In genomic region chr16:15899538-15900100, GRCh38 we compare ENCODE assay signal across 8 cellular contexts. TPM values are rescaled to one million over a fixed set of nuclear protein-coding genes. Genes with fewer than 3 reads are reported as not detected.
DNase-seq lines count a peak whose midpoint lies in the region; ATAC-seq and TF ChIP-seq lines count a peak whose summit lies in the region.

No MANE protein-coding gene starts in this region.

- WGBS in tibial nerve, 2 donors, result 64 to 73% methylated on average over 9 of the region's 9 CpGs

- peak; percentile 4 for TF ChIP-seq CTCF in foreskin keratinocyte (conservative IDR thresholded peaks at IDR 0.05)
- TF ChIP-seq CTCF in upper lobe of right lung (IDR thresholded peaks at IDR 0.05), result no peak
- TF ChIP-seq CTCF in tibial nerve (IDR thresholded peaks at IDR 0.05), result no peak
- TF ChIP-seq CTCF in uterus (IDR thresholded peaks at IDR 0.05), result no peak

- TF ChIP-seq POLR2A in tibial nerve (IDR thresholded peaks at IDR 0.05), result no peak
- TF ChIP-seq POLR2A in uterus (IDR thresholded peaks at IDR 0.05), result no peak

- no peaks in the 10 kb centered on the region for H3K27me3 ChIP-seq in foreskin keratinocyte
- no peaks in the 10 kb centered on the region for H3K27me3 ChIP-seq in upper lobe of right lung
- H3K27me3 ChIP-seq in tibial nerve, result no peaks in the 10 kb centered on the region
- no peaks in the 10 kb centered on the region for H3K27me3 ChIP-seq in uterus

- no peaks in the 10 kb centered on the region for H3K9me3 ChIP-seq in upper lobe of right lung
- no peaks in the 10 kb centered on the region for H3K9me3 ChIP-seq in tibial nerve
- no peaks in the 10 kb centered on the region for H3K9me3 ChIP-seq in uterus

- ATAC-seq in HG02981 (IDR thresholded peaks at IDR 0.05; ENCODE audit: unreplicated experiment), result peak; percentile 68
- ATAC-seq in foreskin keratinocyte, result peak; percentile 94
- peak; percentile 95 for ATAC-seq in upper lobe of right lung

- no peaks in the 10 kb centered on the region for H3K9me3 Mint-ChIP-seq in T-helper 2 cell treated with Interferon-gamma antibody and Interleukin-4, amounts not matched to agents 5 μg/mL and 100 μg/mL, for 36 hours

- peaks cover 22% of the 10 kb centered on the region for H3K4me1 ChIP-seq in foreskin keratinocyte
- H3K4me1 ChIP-seq in upper lobe of right lung, result no peaks in the 10 kb centered on the region
- H3K4me1 ChIP-seq in tibial nerve, result no peaks in the 10 kb centered on the region
- H3K4me1 ChIP-seq in uterus, result no peaks in the 10 kb centered on the region

- peak; percentile 68 for DNase-seq in activated CD4-positive, alpha-beta T cell treated with anti-CD3 and anti-CD28 coated beads for 48 hours
- DNase-seq in activated CD4-positive, alpha-beta T cell treated with anti-CD3 and anti-CD28 coated beads, Interleukin-2, amount 50 U/mL, for 4 hours, result no peak
- DNase-seq in T-helper 2 cell treated with Interferon-gamma antibody and Interleukin-4, amounts not matched to agents 5 μg/mL and 100 μg/mL, for 36 hours (ENCODE audit: low spot score), result peak; percentile 71
- DNase-seq in foreskin keratinocyte, result peak; percentile 97 to 99
- peak; percentile 67 for DNase-seq in upper lobe of right lung
- no peak for DNase-seq in tibial nerve (ENCODE audit: low spot score in 2 of 2)
- no peak for DNase-seq in uterus

- H3K27ac ChIP-seq in foreskin keratinocyte (peak overlapping the region; percentile 95), upper lobe of right lung (peak overlapping the region; percentile 30), tibial nerve (no peak overlapping the region), uterus (no peak overlapping the region)

- H3K27ac Mint-ChIP-seq in T-helper 2 cell treated with Interferon-gamma antibody and Interleukin-4, amounts not matched to agents 5 μg/mL and 100 μg/mL, for 36 hours, result peak overlapping the region; percentile 56

- H3K4me1 Mint-ChIP-seq in T-helper 2 cell treated with Interferon-gamma antibody and Interleukin-4, amounts not matched to agents 5 μg/mL and 100 μg/mL, for 36 hours (ENCODE audit: low read depth), result peaks cover 41% of the 10 kb centered on the region

- intact Hi-C loops in upper lobe of right lung (cut with DNase I) (no loop called here), uterus (cut with DNase I; ENCODE audit: low total_unique reads) (no loop called here)

- TF ChIP-seq EP300 in tibial nerve (IDR thresholded peaks at IDR 0.05), result no peak

- peak overlapping the region; percentile 21 for H3K4me3 Mint-ChIP-seq in T-helper 2 cell treated with Interferon-gamma antibody and Interleukin-4, amounts not matched to agents 5 μg/mL and 100 μg/mL, for 36 hours

- H3K27me3 Mint-ChIP-seq in T-helper 2 cell treated with Interferon-gamma antibody and Interleukin-4, amounts not matched to agents 5 μg/mL and 100 μg/mL, for 36 hours (ENCODE audit: low read depth), result no peaks in the 10 kb centered on the region

- H3K36me3 Mint-ChIP-seq in T-helper 2 cell treated with Interferon-gamma antibody and Interleukin-4, amounts not matched to agents 5 μg/mL and 100 μg/mL, for 36 hours (ENCODE audit: low read depth), result no peaks in the 10 kb centered on the region

- H3K36me3 ChIP-seq in upper lobe of right lung (no peaks in the 10 kb centered on the region), tibial nerve (no peaks in the 10 kb centered on the region), uterus (no peaks in the 10 kb centered on the region)

- no peak overlapping the region for H3K4me3 ChIP-seq in upper lobe of right lung
- no peak overlapping the region for H3K4me3 ChIP-seq in tibial nerve
- H3K4me3 ChIP-seq in uterus, result no peak overlapping the region

RNA-seq across cellular contexts. Expression of gene CEP20, which starts 11.2 kb away (rescaled TPM):
- total RNA-seq in foreskin keratinocyte (35.3 and 38.6 TPM in 2 replicates), upper lobe of right lung (30.3 TPM), tibial nerve (10 to 100 TPM; 23.7 to 42.0 (median 25.0) TPM), uterus (100 to 1,000 TPM in 1 of 4 donors, 10 to 100 TPM in 3; 13.8 to 101 (median 47.9) TPM)
- 18.9 and 21.6 TPM in 2 replicates for polyA plus RNA-seq in foreskin keratinocyte

RNA-seq across cellular contexts. Expression of gene MYH11, which starts 42.8 kb away (rescaled TPM):
- total RNA-seq in foreskin keratinocyte, result not detected in 2 replicates
- polyA plus RNA-seq in foreskin keratinocyte, result not detected in 2 replicates
- total RNA-seq in upper lobe of right lung, result 106 TPM
- 10 to 100 TPM; 33.7 to 90.9 (median 71.8) TPM for total RNA-seq in tibial nerve
- 1,000 to 10,000 TPM in 2 of 4 donors, 100 to 1,000 TPM in 2; 447 to 1,893 (median 822) TPM for total RNA-seq in uterus

RNA-seq across cellular contexts. Expression of gene ABCC1, which starts 49.8 kb away (rescaled TPM):
- total RNA-seq in foreskin keratinocyte (22.1 and 22.3 TPM in 2 replicates), upper lobe of right lung (50.6 TPM), tibial nerve (10 to 100 TPM; 24.3 to 32.2 (median 25.7) TPM), uterus (10 to 100 TPM; 12.1 to 39.2 (median 18.6) TPM)
- 7.0 and 8.9 TPM in 2 replicates for polyA plus RNA-seq in foreskin keratinocyte

Comparison
In these comparisons a context has a peak if more than half of its experiments do, and no peak if none do; other contexts are left out.
1. DNase-seq: peak in activated CD4-positive, alpha-beta T cell treated with anti-CD3 and anti-CD28 coated beads for 48 hours (single experiment), T-helper 2 cell treated with Interferon-gamma antibody and Interleukin-4, amounts not matched to agents 5 μg/mL and 100 μg/mL, for 36 hours (single experiment), foreskin keratinocyte (2 of 2) and upper lobe of right lung (single experiment); none in activated CD4-positive, alpha-beta T cell treated with anti-CD3 and anti-CD28 coated beads, Interleukin-2, amount 50 U/mL, for 4 hours (0 of 2), tibial nerve (0 of 2) and uterus (0 of 2).
2. H3K27ac ChIP-seq: peak in foreskin keratinocyte (single experiment) and upper lobe of right lung (single experiment); none in tibial nerve (0 of 4) and uterus (0 of 2).
3. RNA of gene MYH11, which starts 42.8 kb away (total RNA-seq): 447 to 1,893 TPM in uterus, 106 TPM in upper lobe of right lung (single experiment) and 33.7 to 90.9 TPM in tibial nerve; not detected in foreskin keratinocyte; every median in the first group is over 10 times any median in the second.
4. Peak in every context shown above with its lines, with median percentiles within 50 percentile points of each other: ATAC-seq.